22 cellular contexts compared by ENCODE assay signal in genomic region chr5:158522001-158522400, GRCh38.
DNase-seq lines count a peak whose midpoint lies in the region; ATAC-seq and TF ChIP-seq lines count a peak whose summit lies in the region.
"Had no signal": no experiment of that assay in that cellular context is flagged by ENCODE, and none has a peak within 500 bp of the region (broad histone marks: within the 10 kb centered on the region; RNA-seq: fewer than 3 reads in every experiment).

No MANE protein-coding gene starts in this region.

- no peaks in the 10 kb centered on the region for H3K27me3 Mint-ChIP-seq in chondrocyte (ENCODE audit: low read depth)
- H3K27me3 Mint-ChIP-seq: activated CD4-positive, alpha-beta memory T cell treated with anti-CD3 and anti-CD28 coated beads for 36 hours; activated naive CD8-positive, alpha-beta T cell treated with anti-CD3 and anti-CD28 coated beads for 36 hours; effector memory CD8-positive, alpha-beta T cell had no signal

- no peaks in the 10 kb centered on the region for H3K79me2 ChIP-seq in GM23248 (ENCODE audit: insufficient read depth)

- DNase-seq in GM23248 (peak; percentile 80), NOMO-1 (lab: John Stamatoyannopoulos, UW; ENCODE audit: unreplicated experiment in 2 of 2) (peak; percentile 36 to 81), chondrocyte (ENCODE audit: low spot score) (no peak), omental fat pad (ENCODE audit: low spot score) (no peak), NCI-H748 (lab: John Stamatoyannopoulos, UW; ENCODE audit: unreplicated experiment) (no peak), NCI-H2081 (lab: John Stamatoyannopoulos, UW) (no peak), RPMI8226 (no peak)
- DNase-seq: activated CD4-positive, alpha-beta memory T cell treated with anti-CD3 and anti-CD28 coated beads for 36 hours; activated naive CD8-positive, alpha-beta T cell treated with anti-CD3 and anti-CD28 coated beads for 36 hours; activated T-cell treated with anti-CD3 and anti-CD28 coated beads, Interleukin-2, amount 50 U/mL, for 24 hours; central memory CD4-positive, alpha-beta T cell; effector memory CD8-positive, alpha-beta T cell; gastrocnemius medialis; NCI-H2029; NCI-H82; ovary; stimulated activated CD4-positive, alpha-beta T cell treated with anti-CD3 and anti-CD28 coated beads, Interleukin-4, amount 100 ng/mL, for 4 hours; stimulated activated CD8-positive, alpha-beta memory T cell treated with anti-CD3 and anti-CD28 coated beads, Interleukin-4, amount 100 ng/mL, for 48 hours; T-cell had no signal

- H4K20me1 ChIP-seq in GM23248 (ENCODE audit: insufficient read depth), result no peaks in the 10 kb centered on the region
- H4K20me1 ChIP-seq: BLaER1 treated with 17β-estradiol and CSF1 and Interleukin-3, amounts not matched to agents 10 nM and 100 nM had no signal

- in situ Hi-C loops in GM23248 (cut with MboI), result no loop called here

- peak overlapping the region; percentile 86 for H3K27ac Mint-ChIP-seq in chondrocyte (ENCODE audit: unreplicated experiment)
- H3K27ac Mint-ChIP-seq: activated CD4-positive, alpha-beta memory T cell treated with anti-CD3 and anti-CD28 coated beads for 36 hours; activated naive CD8-positive, alpha-beta T cell treated with anti-CD3 and anti-CD28 coated beads for 36 hours; activated T-cell treated with anti-CD3 and anti-CD28 coated beads, Interleukin-2, amount 50 U/mL, for 24 hours; effector memory CD8-positive, alpha-beta T cell; T-cell had no signal

- H3K9me3 ChIP-seq in GM23248 (ENCODE audit: low read depth), result no peaks in the 10 kb centered on the region
- H3K9me3 ChIP-seq: gastrocnemius medialis, ovary, thoracic aorta had no signal

- peak overlapping the region; percentile 75 for H3K9ac ChIP-seq in GM23248
- H3K9ac ChIP-seq: BLaER1 treated with 17β-estradiol and CSF1 and Interleukin-3, amounts not matched to agents 10 nM and 100 nM had no signal

- no peaks in the 10 kb centered on the region for H3K9me2 ChIP-seq in GM23248 (ENCODE audit: insufficient read depth)

- peak overlapping the region; percentile 60 for H2AFZ ChIP-seq in GM23248

- peak; percentile 82 for ATAC-seq in omental fat pad (ENCODE audit: low FRiP score)
- ATAC-seq: effector memory CD8-positive, alpha-beta T cell; T-cell had no signal

- peak overlapping the region; percentile 72 for H3K4me3 ChIP-seq in GM23248
- H3K4me3 ChIP-seq: BLaER1 treated with 17β-estradiol and CSF1 and Interleukin-3, amounts not matched to agents 10 nM and 100 nM; gastrocnemius medialis; ovary; skin epidermis; thoracic aorta had no signal

- peak overlapping the region; percentile 23 for H3K4me3 Mint-ChIP-seq in chondrocyte (ENCODE audit: unreplicated experiment)
- H3K4me3 Mint-ChIP-seq: activated CD4-positive, alpha-beta memory T cell treated with anti-CD3 and anti-CD28 coated beads for 36 hours; activated naive CD8-positive, alpha-beta T cell treated with anti-CD3 and anti-CD28 coated beads for 36 hours; activated T-cell treated with anti-CD3 and anti-CD28 coated beads, Interleukin-2, amount 50 U/mL, for 24 hours; effector memory CD8-positive, alpha-beta T cell; T-cell had no signal

- peaks cover 20% of the 10 kb centered on the region for H3K4me1 Mint-ChIP-seq in chondrocyte (ENCODE audit: low read depth)

- H3K36me3 ChIP-seq in GM23248 (ENCODE audit: low read depth), result no peaks in the 10 kb centered on the region
- H3K36me3 ChIP-seq: gastrocnemius medialis, ovary, thoracic aorta had no signal

- peak overlapping the region; percentile 83 for H3K27ac ChIP-seq in GM23248
- H3K27ac ChIP-seq: BLaER1 treated with 17β-estradiol and CSF1 and Interleukin-3, amounts not matched to agents 10 nM and 100 nM; ovary; skin epidermis; thoracic aorta had no signal

- TF ChIP-seq CTCF in chondrocyte (IDR thresholded peaks at IDR 0.05), result no peak
- TF ChIP-seq CTCF in omental fat pad (IDR thresholded peaks at IDR 0.05), result no peak

- peaks cover 11% of the 10 kb centered on the region; the same call in 1 of the 2 replicates for H3F3A ChIP-seq in GM23248 (ENCODE audit: insufficient read depth)

- peak overlapping the region; percentile 84 for H3K4me2 ChIP-seq in GM23248 (ENCODE audit: unreplicated experiment)

- no peaks in the 10 kb centered on the region for H3K27me3 ChIP-seq in GM23248 (replicated peaks; ENCODE audit: insufficient read depth)
- H3K27me3 ChIP-seq: BLaER1 treated with 17β-estradiol and CSF1 and Interleukin-3, amounts not matched to agents 10 nM and 100 nM; gastrocnemius medialis; ovary had no signal

- no peaks in the 10 kb centered on the region for H3K36me3 Mint-ChIP-seq in chondrocyte (ENCODE audit: low read depth)
- H3K36me3 Mint-ChIP-seq: activated CD4-positive, alpha-beta memory T cell treated with anti-CD3 and anti-CD28 coated beads for 36 hours; activated naive CD8-positive, alpha-beta T cell treated with anti-CD3 and anti-CD28 coated beads for 36 hours; T-cell had no signal

- no peaks in the 10 kb centered on the region for H3K9me3 Mint-ChIP-seq in chondrocyte (ENCODE audit: low read depth)
- H3K9me3 Mint-ChIP-seq: activated CD4-positive, alpha-beta memory T cell treated with anti-CD3 and anti-CD28 coated beads for 36 hours; activated naive CD8-positive, alpha-beta T cell treated with anti-CD3 and anti-CD28 coated beads for 36 hours; activated T-cell treated with anti-CD3 and anti-CD28 coated beads, Interleukin-2, amount 50 U/mL, for 24 hours; effector memory CD8-positive, alpha-beta T cell; T-cell had no signal

- peaks cover 22% of the 10 kb centered on the region for H3K4me1 ChIP-seq in GM23248 (ENCODE audit: insufficient read depth)
- H3K4me1 ChIP-seq: gastrocnemius medialis had no signal

- WGBS in GM23248 (ENCODE audit: low coverage in 1 of 2, low lambda C conversion rate in 2 of 2, missing lambda C conversion rate in 2 of 2), 2 experiments, result 17 to 20% methylated on average over 3 of the region's 3 CpGs

Comparison
In these comparisons a context has a peak if more than half of its experiments do, and no peak if none do; other contexts are left out.
1. DNase-seq: peak in GM23248 (single experiment) and NOMO-1 (2 of 2); none in chondrocyte (single experiment), omental fat pad (single experiment), NCI-H748 (single experiment), NCI-H2081 (0 of 2) and RPMI8226 (single experiment).